8 cellular contexts compared by ENCODE assay signal in the genomic region with DNA sequence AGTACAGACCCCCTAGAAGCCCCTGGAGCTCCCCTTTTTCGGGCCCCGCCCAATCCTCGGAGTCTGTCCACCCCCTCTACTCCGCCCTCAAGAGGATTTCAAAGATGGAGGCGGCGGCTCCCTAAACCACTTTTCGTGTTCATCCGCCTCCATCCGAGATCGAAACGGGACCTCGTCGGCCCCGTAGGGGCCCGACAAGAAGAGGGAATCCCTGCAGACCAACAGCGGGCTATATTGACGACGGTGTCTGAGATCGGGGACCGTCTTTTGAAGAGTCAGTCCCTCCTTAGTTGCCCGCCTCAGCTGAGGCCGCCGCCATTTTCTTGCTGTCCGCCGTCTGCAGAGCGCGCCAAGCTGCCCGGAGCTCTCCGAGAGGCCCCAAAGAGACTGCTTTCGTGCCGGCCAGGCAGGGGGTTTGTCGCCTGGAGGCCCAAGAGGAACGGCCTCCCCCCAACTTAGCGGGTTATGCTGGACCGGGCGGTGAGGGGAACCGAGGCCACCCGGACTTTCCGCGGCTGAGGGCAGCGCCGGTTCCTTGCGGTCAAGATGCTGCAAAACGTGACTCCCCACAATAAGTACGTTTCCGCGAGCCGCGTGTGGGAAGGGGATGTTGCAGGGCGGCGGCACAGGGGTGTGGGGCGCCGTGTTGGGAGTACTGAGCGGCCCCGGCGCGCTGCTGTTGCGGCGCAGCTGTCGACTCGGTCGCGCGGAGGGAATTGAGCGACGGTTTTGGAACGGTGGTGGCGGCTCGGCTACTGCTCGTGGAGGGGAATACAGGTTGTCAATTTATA. TPM values are rescaled to one million over a fixed set of nuclear protein-coding genes. Genes with fewer than 3 reads are reported as not detected.
DNase-seq lines count a peak whose midpoint lies in the region; ATAC-seq, FAIRE-seq and TF ChIP-seq lines count a peak whose summit lies in the region.

No MANE protein-coding gene starts in this region.

- H3K9me3 Mint-ChIP-seq in activated naive CD4-positive, alpha-beta T cell treated with anti-CD3 and anti-CD28 coated beads for 36 hours: no peaks in the 10 kb centered on the region

- no peaks in the 10 kb centered on the region for H3K9me3 ChIP-seq in heart right ventricle

- DNase-seq in NCI-H2227 (lab: John Stamatoyannopoulos, UW; ENCODE audit: unreplicated experiment) (peak; percentile 56), NCI-H2227 treated with DMSO at 0.1 percent for 48 hours (lab: John Stamatoyannopoulos, UW) (no peak), NCI-H748 (lab: John Stamatoyannopoulos, UW; ENCODE audit: unreplicated experiment) (peak; percentile 86), heart right ventricle (peak in 1 of 2 donors; percentile 47), retinal pigment epithelial cell (ENCODE audit: low read depth) (no peak), D721Med (ENCODE audit: insufficient read length, low spot score) (no peak)
- peak; percentile 50 for DNase-seq in activated naive CD4-positive, alpha-beta T cell treated with anti-CD3 and anti-CD28 coated beads for 36 hours

- H3K36me3 Mint-ChIP-seq in activated naive CD4-positive, alpha-beta T cell treated with anti-CD3 and anti-CD28 coated beads for 36 hours (ENCODE audit: low read depth): peaks cover 80% of the 10 kb centered on the region

- peaks cover 8 to 55% (median 34%) of the 10 kb centered on the region in 9 donors for H3K36me3 ChIP-seq in heart right ventricle

- H3K27ac Mint-ChIP-seq in activated naive CD4-positive, alpha-beta T cell treated with anti-CD3 and anti-CD28 coated beads for 36 hours: peak overlapping the region; percentile 100

- no peaks in the 10 kb centered on the region for H3K27me3 ChIP-seq in heart right ventricle

- H3K4me3 ChIP-seq in heart right ventricle (peak overlapping the region; percentile 61 to 100 (median 94)), retinal pigment epithelial cell (ENCODE audit: low read length) (peak overlapping the region; percentile 85)

- peaks cover 5 to 42% (median 35%) of the 10 kb centered on the region in 9 donors for H3K4me1 ChIP-seq in heart right ventricle

- peak overlapping the region; percentile 8 to 100 (median 82) for H3K27ac ChIP-seq in heart right ventricle

- H3K27me3 Mint-ChIP-seq in activated naive CD4-positive, alpha-beta T cell treated with anti-CD3 and anti-CD28 coated beads for 36 hours (ENCODE audit: low read depth): no peaks in the 10 kb centered on the region

- TF ChIP-seq CTCF in heart right ventricle (IDR thresholded peaks at IDR 0.05) (no peak), retinal pigment epithelial cell (conservative IDR thresholded peaks at IDR 0.05; ENCODE audit: low read depth, low read length) (no peak), D721Med (IDR thresholded peaks at IDR 0.05; ENCODE audit: insufficient read depth, missing control alignments) (no peak)

- intact Hi-C loops in activated naive CD4-positive, alpha-beta T cell treated with anti-CD3 and anti-CD28 coated beads for 36 hours (cut with micrococcal nuclease): loop anchor here (1.0 to 10.0 kb wide), 6 partner anchors 12 to 1148 kb away; a partner anchor contains a TSS
- intact Hi-C loops in heart right ventricle (cut with DNase I): loop anchor here in 1 of 10 donors (5.0 kb wide), 1 partner anchor 775 kb away; no protein-coding TSS in a partner anchor

- no peak for FAIRE-seq in D721Med (lab: Jason Lieb, UNC)

- H3K4me1 Mint-ChIP-seq in activated naive CD4-positive, alpha-beta T cell treated with anti-CD3 and anti-CD28 coated beads for 36 hours (ENCODE audit: low read depth): peaks cover 28% of the 10 kb centered on the region

- ATAC-seq in heart right ventricle: peak in 6 of 8 donors; percentile 0 to 6 (median 3)
- no peak for ATAC-seq in GM19452 (IDR thresholded peaks at IDR 0.05; ENCODE audit: unreplicated experiment)

- peak overlapping the region; percentile 93 for H3K4me3 Mint-ChIP-seq in activated naive CD4-positive, alpha-beta T cell treated with anti-CD3 and anti-CD28 coated beads for 36 hours

- CTCF ChIA-PET in activated naive CD4-positive, alpha-beta T cell treated with anti-CD3 and anti-CD28 coated beads for 36 hours (lab: Charles Lee): interaction anchor here (1.7 to 14.5 kb wide), 6 partner anchors 13 to 134 kb away, joined by 4 to 167 read pairs (median 55); a partner anchor contains a TSS

- 0% methylated on average over 70 of the region's 70 CpGs for WGBS in heart right ventricle, 2 donors

RNA-seq across cellular contexts. Expression of a gene that starts 4.2 kb away (rescaled TPM):
- 100 to 1,000 TPM; 168 to 197 TPM for total RNA-seq in activated naive CD4-positive, alpha-beta T cell treated with anti-CD3 and anti-CD28 coated beads for 36 hours
- total RNA-seq in heart right ventricle: 10 to 100 TPM; 64.9 to 97.0 (median 74.9) TPM
- 10 to 100 TPM; 49.3 to 87.2 TPM for polyA plus RNA-seq in heart right ventricle

RNA-seq across cellular contexts. Expression of a gene that starts 19.7 kb away (rescaled TPM):
- total RNA-seq in activated naive CD4-positive, alpha-beta T cell treated with anti-CD3 and anti-CD28 coated beads for 36 hours: 10 to 100 TPM; 12.7 to 14.5 TPM
- 100 to 1,000 TPM in 1 of 10 donors, 10 to 100 TPM in 8, 1 to 10 TPM in 1; 7.8 to 106 (median 14.5) TPM for total RNA-seq in heart right ventricle
- polyA plus RNA-seq in heart right ventricle: 10 to 100 TPM; 11.8 to 47.6 TPM

RNA-seq across cellular contexts. Expression of a gene that starts 31.7 kb away (rescaled TPM):
- 1 to 10 TPM in 1 of 2 experiments, under 1 TPM in 1; 0.76 to 1.3 TPM for total RNA-seq in activated naive CD4-positive, alpha-beta T cell treated with anti-CD3 and anti-CD28 coated beads for 36 hours
- 10 to 100 TPM in 4 of 10 donors, 1 to 10 TPM in 6; 2.7 to 79.8 (median 7.6) TPM for total RNA-seq in heart right ventricle
- 1 to 10 TPM; 5.5 to 7.8 TPM for polyA plus RNA-seq in heart right ventricle

RNA-seq across cellular contexts. Expression of a gene that starts 36.8 kb away (rescaled TPM):
- total RNA-seq in activated naive CD4-positive, alpha-beta T cell treated with anti-CD3 and anti-CD28 coated beads for 36 hours: 1 to 10 TPM; 1.4 to 1.6 TPM
- 10 to 100 TPM in 1 of 10 donors, 1 to 10 TPM in 8, under 1 TPM in 1; 0.75 to 22.8 (median 2.0) TPM for total RNA-seq in heart right ventricle
- polyA plus RNA-seq in heart right ventricle: 1 to 10 TPM in 1 of 2 donors, under 1 TPM in 1; 0.65 to 2.1 TPM

Comparison
In these comparisons a context has a peak if more than half of its experiments do, and no peak if none do; other contexts are left out.
1. DNase-seq: peak in NCI-H2227 (single experiment), NCI-H748 (single experiment) and activated naive CD4-positive, alpha-beta T cell treated with anti-CD3 and anti-CD28 coated beads for 36 hours (single experiment); none in NCI-H2227 treated with DMSO at 0.1 percent for 48 hours (single experiment), retinal pigment epithelial cell (single experiment) and D721Med (single experiment).